Comparison of ENCODE assay signal across 7 cellular contexts in genomic region chr2:27771548-27772335, GRCh38. TPM values are rescaled to one million over a fixed set of nuclear protein-coding genes. Genes with fewer than 3 reads are reported as not detected.
DNase-seq lines count a peak whose midpoint lies in the region; ATAC-seq, FAIRE-seq and TF ChIP-seq lines count a peak whose summit lies in the region.

Gene MRPL33 (plus strand): TSS chr2:27771719. CDS start chr2:27771778, 59 bp downstream.

- H3K27ac ChIP-seq in body of pancreas (peak within 1 kb of the TSS; percentile 84 to 97 (median 92)), gastrocnemius medialis (peak within 1 kb of the TSS; percentile 87 to 99 (median 92))

- DNase-seq in NCI-H2107 treated with DMSO at 0.1 percent for 48 hours (lab: John Stamatoyannopoulos, UW; ENCODE audit: unreplicated experiment): peak; percentile 81
- peak; percentile 96 to 98 (median 97) for DNase-seq in body of pancreas
- peak; percentile 89 for DNase-seq in iPS DF 4.7 (ENCODE audit: extremely low read depth, low spot score)
- peak; percentile 92 to 94 for DNase-seq in gastrocnemius medialis

- H3K36me3 ChIP-seq in body of pancreas (replicated peaks in 1 of 2; ENCODE audit: insufficient read depth in 1 of 2, low read depth in 2 of 2) (no peaks in the 10 kb centered on the region), gastrocnemius medialis (peaks cover 0 to 6% of the 10 kb centered on the region in 2 donors)

- no peaks in the 10 kb centered on the region for H3K9me3 ChIP-seq in body of pancreas
- no peaks in the 10 kb centered on the region for H3K9me3 ChIP-seq in gastrocnemius medialis

- no peak for TF ChIP-seq CTCF in body of pancreas (IDR thresholded peaks at IDR 0.05)
- peak in 2 of 5 experiments; percentile 7 to 9 for TF ChIP-seq CTCF in gastrocnemius medialis (IDR thresholded peaks at IDR 0.05 in 4 of 5, conservative IDR thresholded peaks at IDR 0.05 in 1 of 5)

- H3K4me1 ChIP-seq in body of pancreas (peaks cover 44% of the 10 kb centered on the region), gastrocnemius medialis (peaks cover 40 to 41% of the 10 kb centered on the region in 2 donors)

- H3K27me3 ChIP-seq in body of pancreas (no peaks in the 10 kb centered on the region), gastrocnemius medialis (no peaks in the 10 kb centered on the region)

- WGBS in body of pancreas, 2 donors: 0 to 1% methylated on average over 13 to 48 of the region's 48 CpGs

- TF ChIP-seq POLR2A in body of pancreas (IDR thresholded peaks at IDR 0.05): peak; percentile 63 to 90 (median 89)
- peak; percentile 87 to 89 for TF ChIP-seq POLR2A in gastrocnemius medialis (IDR thresholded peaks at IDR 0.05)

- intact Hi-C loops in body of pancreas (cut with DNase I) (no loop called here), gastrocnemius medialis (cut with DNase I; ENCODE audit: low total_unique reads) (loop anchor here (2.0 to 10.0 kb wide), 3 partner anchors 49 to 623 kb away; partner anchors contain the start of genes BABAM2, FOSL2 and RBKS)

- in situ Hi-C loops in gastrocnemius medialis (cut with MboI; ENCODE audit: low sequenced_read_pairs in 4 of 4): no loop called here

- ATAC-seq in GM18519 (IDR thresholded peaks at IDR 0.05; ENCODE audit: low FRiP score, unreplicated experiment) (peak; percentile 80), HG03060 (IDR thresholded peaks at IDR 0.05; ENCODE audit: low read depth, unreplicated experiment) (peak; percentile 64), body of pancreas (peak; percentile 98), gastrocnemius medialis (peak; percentile 91 to 94)

- peak; percentile 58 for FAIRE-seq in TTC549 (lab: Jason Lieb, UNC)

- H3K4me3 ChIP-seq in body of pancreas: peak within 1 kb of the TSS; percentile 63 to 82
- peak within 1 kb of the TSS; percentile 66 to 98 (median 84) for H3K4me3 ChIP-seq in gastrocnemius medialis

RNA-seq across cellular contexts. Expression of gene MRPL33, which starts in this region (rescaled TPM):
- total RNA-seq in body of pancreas (10 to 100 TPM; 26.5 to 92.0 TPM), gastrocnemius medialis (100 to 1,000 TPM; 231 to 500 (median 388) TPM)

Comparison
In these comparisons a context has a peak if more than half of its experiments do, and no peak if none do; other contexts are left out.
1. Peak in every context shown above with its lines: DNase-seq, ATAC-seq, H3K4me3 ChIP-seq and H3K27ac ChIP-seq.